8 cellular contexts compared by ENCODE assay signal in the genomic region with DNA sequence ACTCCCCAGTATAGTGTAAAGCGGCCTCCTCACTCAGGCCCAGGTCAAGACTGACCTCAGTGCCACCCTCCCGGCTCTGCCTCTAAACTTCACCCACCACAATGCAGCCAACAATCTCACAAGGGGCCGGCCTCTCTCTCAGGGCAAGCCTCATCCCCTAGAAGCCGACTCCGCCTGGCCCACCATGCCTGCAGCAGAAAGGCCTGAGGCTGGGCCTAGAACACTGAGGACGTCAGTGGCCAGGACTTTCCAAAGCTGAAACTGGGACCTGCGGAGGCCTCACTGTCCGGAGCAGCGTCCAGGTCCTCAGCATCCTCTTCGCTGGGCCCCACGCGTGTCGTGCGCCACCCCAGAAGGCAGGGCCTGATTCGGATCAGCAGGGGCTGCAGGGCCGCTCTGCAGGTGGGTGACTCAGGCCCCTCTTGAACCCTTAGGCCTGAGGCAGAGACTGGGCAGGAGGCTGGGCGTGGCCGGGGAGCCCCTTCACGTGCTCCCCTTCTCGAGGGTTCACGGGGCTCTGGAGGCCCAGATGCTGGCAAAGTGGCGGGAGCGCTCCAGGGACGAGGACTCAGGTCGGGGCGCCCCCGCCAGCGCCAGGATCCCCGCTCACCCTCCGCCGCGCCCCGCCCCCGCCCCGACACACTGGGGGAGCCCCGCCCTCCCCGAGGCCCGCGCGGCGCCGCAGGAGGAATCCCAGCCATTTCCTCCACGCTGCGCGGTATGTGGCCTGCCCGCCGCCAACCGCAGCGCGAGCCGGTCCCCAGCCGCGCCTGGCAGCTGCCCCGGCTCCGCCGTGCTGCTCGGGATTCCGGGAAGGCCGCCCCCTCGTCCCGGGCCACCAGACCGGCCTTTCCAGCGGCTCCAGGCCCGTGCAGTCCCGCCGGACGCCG. TPM values are rescaled to one million over a fixed set of nuclear protein-coding genes. Genes with fewer than 3 reads are reported as not detected.
A peak's percentile ranks its signal among the peaks of the same experiment; 100 is the strongest.
DNase-seq lines count a peak whose midpoint lies in the region; ATAC-seq, FAIRE-seq and TF ChIP-seq lines count a peak whose summit lies in the region.

No MANE protein-coding gene starts in this region.

- H3K79me2 ChIP-seq in parathyroid adenoma: no peaks in the 10 kb centered on the region

- FAIRE-seq in frontal cortex (lab: Jason Lieb, UNC): no peak

- ATAC-seq in GM19463 (IDR thresholded peaks at IDR 0.05; ENCODE audit: unreplicated experiment) (no peak), GM19397 (IDR thresholded peaks at IDR 0.05; ENCODE audit: unreplicated experiment) (no peak), GM21737 (IDR thresholded peaks at IDR 0.05; ENCODE audit: unreplicated experiment) (no peak)

- H2AFZ ChIP-seq in parathyroid adenoma: peak overlapping the region; percentile 95

- peak overlapping the region; percentile 45 for H3K4me2 ChIP-seq in parathyroid adenoma (ENCODE audit: low read length)

- no peak overlapping the region for H3K9ac ChIP-seq in parathyroid adenoma

- H3K4me1 ChIP-seq in parathyroid adenoma: peaks cover 21% of the 10 kb centered on the region

- H3K27me3 ChIP-seq in parathyroid adenoma (ENCODE audit: control insufficient read depth, insufficient read depth, low read length): no peaks in the 10 kb centered on the region

- no peak for TF ChIP-seq CTCF in parathyroid adenoma (IDR thresholded peaks at IDR 0.05)

- DNase-seq in MV-4-11 (lab: John Stamatoyannopoulos, UW): peak; percentile 18
- peak; percentile 55 for DNase-seq in activated T-helper 9 cell treated with anti-CD3 and anti-CD28 coated beads, Interleukin-2, amount 50 U/mL, for 16 hours (ENCODE audit: low read depth)
- peak; percentile 68 to 78 for DNase-seq in frontal cortex (ENCODE audit: low spot score in 2 of 2)
- DNase-seq in HuH-7 (ENCODE audit: low spot score): no peak

- no peak overlapping the region for H3K4me3 ChIP-seq in parathyroid adenoma (ENCODE audit: low read depth, low read length)

- no peaks in the 10 kb centered on the region for H3K9me3 ChIP-seq in parathyroid adenoma (ENCODE audit: control insufficient read depth, low read length)

- H3K27ac ChIP-seq in parathyroid adenoma: peak overlapping the region; percentile 76

- no peaks in the 10 kb centered on the region for H3K36me3 ChIP-seq in parathyroid adenoma (ENCODE audit: control insufficient read depth, insufficient read depth, low read length)

RNA-seq across cellular contexts. Expression of a gene that starts 53.1 kb away (rescaled TPM):
- total RNA-seq in frontal cortex: 19.6 TPM
